8 cellular contexts compared by ENCODE assay signal in genomic region chr1:174160109-174160473, GRCh38. TPM values are rescaled to one million over a fixed set of nuclear protein-coding genes. Genes with fewer than 3 reads are reported as not detected.
A peak's percentile ranks its signal among the peaks of the same experiment; 100 is the strongest.
DNase-seq lines count a peak whose midpoint lies in the region; ATAC-seq, FAIRE-seq and TF ChIP-seq lines count a peak whose summit lies in the region.

No MANE protein-coding gene starts in this region.

- H3K36me3 Mint-ChIP-seq in Caco-2 (ENCODE audit: insufficient read depth, unreplicated experiment): no peaks in the 10 kb centered on the region
- peaks cover 38% of the 10 kb centered on the region for H3K36me3 Mint-ChIP-seq in activated T-helper 17 cell treated with anti-CD3 and anti-CD28 coated beads, Interleukin-2, amount 50 U/mL, for 72 hours (ENCODE audit: low read depth)

- H3K27ac ChIP-seq in KOPT-K1 (ENCODE audit: low read depth, low read length, poor library complexity, severe bottlenecking) (peak overlapping the region; percentile 74), neutrophil (peak overlapping the region; percentile 85)

- H3K9me3 ChIP-seq in Caco-2: no peaks in the 10 kb centered on the region
- no peaks in the 10 kb centered on the region for H3K9me3 ChIP-seq in KOPT-K1 (ENCODE audit: insufficient read depth, low read length, poor library complexity, severe bottlenecking)
- no peaks in the 10 kb centered on the region for H3K9me3 ChIP-seq in neutrophil

- POLR2A ChIA-PET in Caco-2 (lab: Charles Lee): no interaction called here

- no peak for FAIRE-seq in frontal cortex (lab: Jason Lieb, UNC)

- H3K4me3 ChIP-seq in Caco-2 (ENCODE audit: low read depth, low read length) (peak overlapping the region; percentile 98), neutrophil (ENCODE audit: low read depth in 1 of 2, low read length in 1 of 2) (peak overlapping the region; percentile 81 to 98)

- H3K27me3 Mint-ChIP-seq in Caco-2 (ENCODE audit: insufficient read depth, unreplicated experiment): no peaks in the 10 kb centered on the region
- H3K27me3 Mint-ChIP-seq in activated T-helper 17 cell treated with anti-CD3 and anti-CD28 coated beads, Interleukin-2, amount 50 U/mL, for 72 hours: no peaks in the 10 kb centered on the region

- H3K27me3 ChIP-seq in Caco-2 (replicated peaks; ENCODE audit: control insufficient read depth, insufficient read depth, low read length): no peaks in the 10 kb centered on the region
- no peaks in the 10 kb centered on the region for H3K27me3 ChIP-seq in neutrophil

- ATAC-seq in GM21526 (IDR thresholded peaks at IDR 0.05; ENCODE audit: low FRiP score, unreplicated experiment) (peak; percentile 7), HG03521 (IDR thresholded peaks at IDR 0.05; ENCODE audit: unreplicated experiment) (no peak)
- ATAC-seq in activated T-helper 17 cell treated with anti-CD3 and anti-CD28 coated beads, Interleukin-2, amount 50 U/mL, for 72 hours (replicated peaks): peak; percentile 53

- no peak for TF ChIP-seq CTCF in Caco-2 (IDR thresholded peaks at IDR 0.05; ENCODE audit: insufficient read depth in 1 of 2, low read depth in 1 of 2, low read length in 1 of 2, severe bottlenecking in 1 of 2, unreplicated experiment in 1 of 2)
- no peak for TF ChIP-seq CTCF in neutrophil (IDR thresholded peaks at IDR 0.05)

- peak overlapping the region; percentile 87 for H3K4me3 Mint-ChIP-seq in Caco-2 (ENCODE audit: unreplicated experiment)
- peak overlapping the region; percentile 97 for H3K4me3 Mint-ChIP-seq in activated T-helper 17 cell treated with anti-CD3 and anti-CD28 coated beads, Interleukin-2, amount 50 U/mL, for 72 hours

- peaks cover 22% of the 10 kb centered on the region for H3K4me1 Mint-ChIP-seq in Caco-2 (ENCODE audit: low read depth, unreplicated experiment)
- H3K4me1 Mint-ChIP-seq in activated T-helper 17 cell treated with anti-CD3 and anti-CD28 coated beads, Interleukin-2, amount 50 U/mL, for 72 hours: peaks cover 44% of the 10 kb centered on the region

- DNase-seq in Caco-2: peak; percentile 51 to 53
- peak; percentile 24 to 31 for DNase-seq in frontal cortex (ENCODE audit: low spot score in 2 of 2)
- DNase-seq in DMS79 (lab: John Stamatoyannopoulos, UW): no peak

- intact Hi-C loops in Caco-2 (cut with micrococcal nuclease; ENCODE audit: unreplicated experiment): loop anchor here (10.0 kb wide), 1 partner anchor 585 kb away; no protein-coding TSS in a partner anchor

- H3K4me1 ChIP-seq in Caco-2: peaks cover 18% of the 10 kb centered on the region
- H3K4me1 ChIP-seq in neutrophil (ENCODE audit: control insufficient read depth in 1 of 2, insufficient read depth in 1 of 2, low read depth in 1 of 2, low read length in 1 of 2): peaks cover 16 to 19% of the 10 kb centered on the region in 2 experiments

- H3K36me3 ChIP-seq in Caco-2 (ENCODE audit: control insufficient read depth, insufficient read depth, low read length) (no peaks in the 10 kb centered on the region), KOPT-K1 (ENCODE audit: insufficient read depth, low read length) (no peaks in the 10 kb centered on the region), neutrophil (no peaks in the 10 kb centered on the region)

- CTCF ChIA-PET in Caco-2 (lab: Charles Lee): no interaction called here

- H3K27ac Mint-ChIP-seq in Caco-2 (ENCODE audit: unreplicated experiment): peak overlapping the region; percentile 50
- H3K27ac Mint-ChIP-seq in activated T-helper 17 cell treated with anti-CD3 and anti-CD28 coated beads, Interleukin-2, amount 50 U/mL, for 72 hours: peak overlapping the region; percentile 98

- BruUV-seq in Caco-2 (replicated peaks; lab: Mats Ljungman, UMichigan): no TSS peak

- no peaks in the 10 kb centered on the region for H3K9me3 Mint-ChIP-seq in Caco-2 (ENCODE audit: unreplicated experiment)
- H3K9me3 Mint-ChIP-seq in activated T-helper 17 cell treated with anti-CD3 and anti-CD28 coated beads, Interleukin-2, amount 50 U/mL, for 72 hours: no peaks in the 10 kb centered on the region

RNA-seq across cellular contexts. Expression of gene RABGAP1L, which starts 0.8 kb away (rescaled TPM):
- total RNA-seq in Caco-2 (2022) (20.3 and 20.4 TPM in 2 replicates), frontal cortex (116 TPM)
- 10 to 100 TPM; 38.4 to 54.1 TPM for total RNA-seq in activated T-helper 17 cell treated with anti-CD3 and anti-CD28 coated beads, Interleukin-2, amount 50 U/mL, for 72 hours
